Comparison of ENCODE assay signal across 13 cellular contexts in the genomic region with DNA sequence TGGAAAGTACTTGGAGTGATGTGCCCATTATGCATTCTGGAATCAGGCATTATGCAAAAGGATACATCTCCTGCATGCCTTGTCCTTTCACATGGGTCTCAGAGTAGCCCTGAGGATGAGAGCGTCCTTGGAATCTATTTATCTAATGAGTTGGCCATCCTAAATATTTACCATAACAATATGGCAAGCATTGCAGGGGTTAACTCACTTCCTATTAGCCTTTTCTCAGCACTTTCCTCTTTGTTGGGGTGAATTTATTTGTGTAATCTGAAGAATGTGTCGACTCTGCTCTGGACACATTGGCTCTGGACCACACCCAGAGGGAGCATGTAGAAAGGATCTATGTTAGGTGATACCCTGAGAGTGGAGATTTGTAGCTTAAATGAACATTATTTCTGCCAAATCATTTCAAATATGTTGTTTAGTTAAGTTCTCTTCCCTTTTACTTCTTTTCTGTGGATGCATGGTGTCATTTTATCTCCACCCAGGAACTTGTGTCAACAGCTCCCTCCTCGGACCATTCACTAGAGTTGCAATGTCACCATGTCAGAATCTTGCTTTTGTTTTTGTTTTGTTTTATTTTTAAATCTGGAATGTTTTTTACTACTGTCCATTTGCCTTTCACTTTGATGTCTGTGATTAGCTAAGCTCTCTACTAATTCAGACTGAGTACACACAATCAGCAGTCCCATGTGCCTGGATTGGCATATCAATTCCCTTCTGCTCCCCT.
A peak's percentile ranks its signal among the peaks of the same experiment; 100 is the strongest.
DNase-seq lines count a peak whose midpoint lies in the region; ATAC-seq, FAIRE-seq and TF ChIP-seq lines count a peak whose summit lies in the region.
"Had no signal": no experiment of that assay in that cellular context is flagged by ENCODE, and none has a peak within 500 bp of the region (broad histone marks: within the 10 kb centered on the region; RNA-seq: fewer than 3 reads in every experiment).

No MANE protein-coding gene starts in this region.

- no peaks in the 10 kb centered on the region for H3K9me3 Mint-ChIP-seq in osteocyte (ENCODE audit: unreplicated experiment)

- H3K36me3 ChIP-seq in ectodermal cell (ENCODE audit: control insufficient read depth, insufficient read depth, low read length) (no peaks in the 10 kb centered on the region), testis (ENCODE audit: low read depth, missing control alignments) (no peaks in the 10 kb centered on the region), pancreas (no peaks in the 10 kb centered on the region)
- H3K36me3 ChIP-seq: prostate gland had no signal

- H3K4me1 ChIP-seq in ectodermal cell (ENCODE audit: control insufficient read depth, insufficient read depth, low read length): peaks cover 56% of the 10 kb centered on the region
- no peaks in the 10 kb centered on the region for H3K4me1 ChIP-seq in testis
- no peaks in the 10 kb centered on the region for H3K4me1 ChIP-seq in pancreas
- H3K4me1 ChIP-seq: prostate gland had no signal

- no peak for FAIRE-seq in pancreas (lab: Jason Lieb, UNC)
- FAIRE-seq: A204.1 had no signal

- TF ChIP-seq CTCF in NB4 (IDR thresholded peaks at IDR 0.05; ENCODE audit: low read depth, low read length): no peak
- peak; percentile 39 for TF ChIP-seq CTCF in osteocyte (IDR thresholded peaks at IDR 0.05)
- peak in 1 of 3 experiments; percentile 25 for TF ChIP-seq CTCF in testis (IDR thresholded peaks at IDR 0.05)
- no peak for TF ChIP-seq CTCF in pancreas (IDR thresholded peaks at IDR 0.05)

- no peak overlapping the region for H3K4me3 Mint-ChIP-seq in osteocyte (ENCODE audit: unreplicated experiment)
- H3K4me3 Mint-ChIP-seq: activated naive CD8-positive, alpha-beta T cell had no signal

- H3K9me3 ChIP-seq in ectodermal cell (ENCODE audit: control insufficient read depth, low read length) (no peaks in the 10 kb centered on the region), testis (no peaks in the 10 kb centered on the region), pancreas (no peaks in the 10 kb centered on the region)
- H3K9me3 ChIP-seq: prostate gland had no signal

- H3K27ac ChIP-seq in ectodermal cell (ENCODE audit: insufficient read depth, low read depth, low read length, poor library complexity, severe bottlenecking) (peak overlapping the region; percentile 78), testis (no peak overlapping the region), pancreas (no peak overlapping the region)
- H3K27ac ChIP-seq: prostate gland had no signal

- no peak for TF ChIP-seq POLR2A in NB4 (IDR thresholded peaks at IDR 0.05; ENCODE audit: extremely low read depth, insufficient read length)
- TF ChIP-seq POLR2A in testis (IDR thresholded peaks at IDR 0.05): no peak

- no peak overlapping the region for H3K27ac Mint-ChIP-seq in osteocyte (ENCODE audit: unreplicated experiment)
- H3K27ac Mint-ChIP-seq: activated naive CD8-positive, alpha-beta T cell had no signal

- H3K27me3 ChIP-seq in ectodermal cell (ENCODE audit: control insufficient read depth, insufficient read depth, low read length, poor library complexity, severe bottlenecking) (no peaks in the 10 kb centered on the region), testis (no peaks in the 10 kb centered on the region), pancreas (peaks cover 0 to 12% (median 0%) of the 10 kb centered on the region in 4 donors)

- intact Hi-C loops in testis (cut with DNase I; ENCODE audit: low total_unique reads) (no loop called here), pancreas (cut with DNase I) (no loop called here)

- WGBS in ectodermal cell, 2 experiments: 7 to 13% methylated on average over 2 to 3 of the region's 3 CpGs
- 32 to 61% methylated on average over 3 of the region's 3 CpGs for WGBS in testis, 2 donors
- 12 to 21% methylated on average over 3 of the region's 3 CpGs for WGBS in pancreas, 2 donors

- no peak for ATAC-seq in pancreas

- H3K36me3 Mint-ChIP-seq in osteocyte (ENCODE audit: unreplicated experiment): no peaks in the 10 kb centered on the region
- H3K36me3 Mint-ChIP-seq: activated naive CD8-positive, alpha-beta T cell had no signal

- H3K4me3 ChIP-seq in NB4 (ENCODE audit: low read depth, low read length): no peak overlapping the region
- no peak overlapping the region for H3K4me3 ChIP-seq in ectodermal cell (ENCODE audit: insufficient read depth, low read depth, low read length)
- H3K4me3 ChIP-seq in testis: no peak overlapping the region
- H3K4me3 ChIP-seq in pancreas: no peak overlapping the region
- H3K4me3 ChIP-seq: prostate gland had no signal

- H3K4me1 Mint-ChIP-seq in osteocyte (ENCODE audit: unreplicated experiment): peaks cover 4% of the 10 kb centered on the region

- DNase-seq in DMS 273 (lab: John Stamatoyannopoulos, UW; ENCODE audit: unreplicated experiment): peak; percentile 1
- no peak for DNase-seq in DMS 273 treated with DMSO at 0.1 percent for 48 hours (lab: John Stamatoyannopoulos, UW)
- DNase-seq in NB4 (ENCODE audit: low read depth): peak; percentile 11
- no peak for DNase-seq in osteocyte (ENCODE audit: extremely low spot score, unreplicated experiment)
- no peak for DNase-seq in testis
- DNase-seq in NCI-H510A (lab: John Stamatoyannopoulos, UW): no peak
- no peak for DNase-seq in pancreas
- DNase-seq: foreskin melanocyte, NCI-H1417 treated with DMSO at 0.1 percent for 48 hours had no signal

- peaks cover 5% of the 10 kb centered on the region for H3K27me3 Mint-ChIP-seq in osteocyte (ENCODE audit: unreplicated experiment)
- H3K27me3 Mint-ChIP-seq: activated naive CD8-positive, alpha-beta T cell had no signal

Comparison
In these comparisons a context has a peak if more than half of its experiments do, and no peak if none do; other contexts are left out.
1. DNase-seq: peak in DMS 273 (single experiment) and NB4 (single experiment); none in DMS 273 treated with DMSO at 0.1 percent for 48 hours (single experiment), osteocyte (single experiment), testis (single experiment), NCI-H510A (single experiment) and pancreas (0 of 6).